In the genomic region with DNA sequence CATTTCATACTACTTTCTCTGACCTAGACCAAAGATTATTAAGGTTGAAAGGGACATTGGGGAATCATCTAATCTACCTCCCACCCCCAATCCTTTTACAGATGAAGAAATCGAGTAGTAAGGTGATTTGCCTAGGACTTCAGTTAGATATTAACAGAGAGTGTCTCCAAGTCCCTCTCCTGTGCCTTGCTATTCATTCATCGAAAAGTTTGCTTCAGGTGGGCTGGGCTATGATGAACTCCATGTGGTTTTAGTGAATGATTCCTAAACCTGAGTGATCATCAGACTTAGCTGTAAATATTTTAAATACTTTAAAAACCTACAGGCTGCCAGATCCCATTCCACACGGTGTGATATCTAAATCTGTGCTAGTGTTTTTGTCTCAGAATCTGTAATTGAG, we compare ENCODE assay signal across 22 cellular contexts.
DNase-seq lines count a peak whose midpoint lies in the region; ATAC-seq and TF ChIP-seq lines count a peak whose summit lies in the region.
"Had no signal": no experiment of that assay in that cellular context is flagged by ENCODE, and none has a peak within 500 bp of the region (broad histone marks: within the 10 kb centered on the region; RNA-seq: fewer than 3 reads in every experiment).

No MANE protein-coding gene starts in this region.

- H4K20me1 ChIP-seq in OCI-LY3 (ENCODE audit: insufficient read depth, low read length), result no peaks in the 10 kb centered on the region
- H4K20me1 ChIP-seq: BLaER1 treated with 17β-estradiol and CSF1 and Interleukin-3, amounts not matched to agents 10 nM and 100 nM had no signal

- no peaks in the 10 kb centered on the region for H3K79me2 ChIP-seq in OCI-LY3 (ENCODE audit: low read length)

- H3K4me3 ChIP-seq in OCI-LY3 (ENCODE audit: low read length) (peak overlapping the region; percentile 52), tibial artery (no peak overlapping the region)
- H3K4me3 ChIP-seq: BLaER1 treated with 17β-estradiol and CSF1 and Interleukin-3, amounts not matched to agents 10 nM and 100 nM; colonic mucosa; left ventricle myocardium inferior; SJSA1 had no signal

- peak overlapping the region; percentile 85 for H3K4me2 ChIP-seq in OCI-LY3 (ENCODE audit: low read length)
- H3K4me2 ChIP-seq: BLaER1 treated with 17β-estradiol and CSF1 and Interleukin-3, amounts not matched to agents 10 nM and 100 nM had no signal

- DNase-seq in renal cortical epithelial cell (ENCODE audit: low read depth) (peak; percentile 83), NCI-H1436 (lab: John Stamatoyannopoulos, UW) (no peak), tibial artery (no peak), posterior cingulate gyrus (no peak), NCI-H1105 (lab: John Stamatoyannopoulos, UW) (no peak)
- DNase-seq: activated CD4-positive, alpha-beta T cell treated with anti-CD3 and anti-CD28 coated beads, Interleukin-2, amount 50 U/mL, for 1 hour; activated T-cell treated with anti-CD3 and anti-CD28 coated beads, Interleukin-2, amount 50 U/mL, for 72 hours; colonic mucosa; effector CD4-positive, alpha-beta T cell; HFFc6; left ventricle myocardium inferior; NCI-H1048; NCI-H187; NCI-H82; stimulated activated CD4-positive, alpha-beta T cell treated with anti-CD3 and anti-CD28 coated beads, Interleukin-1b, Interleukin-23, amount 100 ng/mL, for 48 hours; stimulated activated naive CD8-positive, alpha-beta T cell treated with anti-CD3 and anti-CD28 coated beads, Interleukin-15, Interleukin-2, amounts not matched to agents 100 U/mL and 50 U/mL, for 24 hours had no signal

- H3K4me1 ChIP-seq in OCI-LY3 (ENCODE audit: low read length), result peaks cover 97% of the 10 kb centered on the region
- no peaks in the 10 kb centered on the region for H3K4me1 ChIP-seq in tibial artery
- H3K4me1 ChIP-seq: colonic mucosa, left ventricle myocardium inferior, SJSA1 had no signal

- peak overlapping the region; percentile 100 for H3K27ac ChIP-seq in OCI-LY3 (ENCODE audit: low read length)
- H3K27ac ChIP-seq in tibial artery, result no peak overlapping the region
- H3K27ac ChIP-seq: BLaER1 treated with 17β-estradiol and CSF1 and Interleukin-3, amounts not matched to agents 10 nM and 100 nM; colonic mucosa; left ventricle myocardium inferior; RWPE1; SJSA1 had no signal

- intact Hi-C loops in tibial artery (cut with DNase I; ENCODE audit: low total_unique reads), result loop anchor here (5.0 kb wide), 1 partner anchor 348 kb away; no protein-coding TSS in a partner anchor
- intact Hi-C loops in posterior cingulate gyrus (cut with DNase I), result no loop called here

- ATAC-seq in GM19397 (IDR thresholded peaks at IDR 0.05; ENCODE audit: unreplicated experiment) (peak; percentile 46), HG02798 (IDR thresholded peaks at IDR 0.05; ENCODE audit: poor library complexity, unreplicated experiment) (peak; percentile 32)
- ATAC-seq: activated T-cell treated with anti-CD3 and anti-CD28 coated beads, Interleukin-2, amount 50 U/mL, for 72 hours; stimulated activated naive CD8-positive, alpha-beta T cell treated with anti-CD3 and anti-CD28 coated beads, Interleukin-15, Interleukin-2, amounts not matched to agents 100 U/mL and 50 U/mL, for 24 hours had no signal

- TF ChIP-seq CTCF in OCI-LY3 (IDR thresholded peaks at IDR 0.05; ENCODE audit: low read depth, low read length) (no peak), tibial artery (IDR thresholded peaks at IDR 0.05) (no peak)

- H2AFZ ChIP-seq in OCI-LY3 (ENCODE audit: low read depth, low read length), result no peak overlapping the region

- no peaks in the 10 kb centered on the region for H3K9me3 ChIP-seq in OCI-LY3 (ENCODE audit: insufficient read depth, low read length)
- no peaks in the 10 kb centered on the region for H3K9me3 ChIP-seq in tibial artery
- H3K9me3 ChIP-seq: BLaER1 treated with 17β-estradiol and CSF1 and Interleukin-3, amounts not matched to agents 10 nM and 100 nM; colonic mucosa; left ventricle myocardium inferior; SJSA1 had no signal

- no peaks in the 10 kb centered on the region for H3K36me3 ChIP-seq in OCI-LY3 (replicated peaks; ENCODE audit: low read depth, low read length)
- no peaks in the 10 kb centered on the region for H3K36me3 ChIP-seq in tibial artery
- H3K36me3 ChIP-seq: BLaER1 treated with 17β-estradiol and CSF1 and Interleukin-3, amounts not matched to agents 10 nM and 100 nM; colonic mucosa; left ventricle myocardium inferior; SJSA1 had no signal

- H3K9ac ChIP-seq in OCI-LY3 (ENCODE audit: low read length), result peak overlapping the region; percentile 98
- H3K9ac ChIP-seq: BLaER1 treated with 17β-estradiol and CSF1 and Interleukin-3, amounts not matched to agents 10 nM and 100 nM had no signal

- H3K27me3 ChIP-seq in OCI-LY3 (ENCODE audit: low read depth, low read length) (no peaks in the 10 kb centered on the region), tibial artery (no peaks in the 10 kb centered on the region)
- H3K27me3 ChIP-seq: BLaER1 treated with 17β-estradiol and CSF1 and Interleukin-3, amounts not matched to agents 10 nM and 100 nM; colonic mucosa; SJSA1 had no signal
